Comparison of ENCODE assay signal across 2 cellular contexts in the genomic region with DNA sequence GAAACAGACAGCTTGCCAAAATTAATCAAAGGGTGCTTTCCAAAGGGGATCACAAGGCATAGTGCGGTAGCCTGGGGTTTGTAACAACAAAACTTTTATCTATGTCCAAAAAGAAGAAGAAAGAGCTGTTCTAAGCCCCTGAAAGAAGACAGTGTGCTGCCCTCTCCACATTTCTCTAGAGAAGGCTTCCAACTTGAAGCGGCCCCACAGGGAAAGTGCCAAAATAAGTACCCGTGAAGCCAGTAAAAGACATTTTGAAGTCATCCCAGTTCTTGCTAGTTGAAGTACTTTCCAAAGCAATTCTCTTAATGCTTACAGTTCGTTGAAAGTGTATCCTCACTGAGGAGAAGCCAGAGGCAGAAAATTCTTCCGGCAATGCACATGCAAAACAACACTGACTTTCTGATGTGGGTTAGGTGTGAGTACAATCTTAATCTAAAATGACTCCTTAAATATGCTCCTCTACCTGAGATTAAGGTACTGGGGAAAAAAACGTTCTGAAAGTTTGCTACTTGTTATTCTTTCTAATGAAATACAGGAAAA.
TF ChIP-seq lines count a peak whose summit lies in the region.

No MANE protein-coding gene starts in this region.

TF ChIP-seq in SK-N-SH, 30 proteins besides CTCF, POLR2A, EP300 and RAD21 (continued from another document):
- TF ChIP-seq, protein P1, sequence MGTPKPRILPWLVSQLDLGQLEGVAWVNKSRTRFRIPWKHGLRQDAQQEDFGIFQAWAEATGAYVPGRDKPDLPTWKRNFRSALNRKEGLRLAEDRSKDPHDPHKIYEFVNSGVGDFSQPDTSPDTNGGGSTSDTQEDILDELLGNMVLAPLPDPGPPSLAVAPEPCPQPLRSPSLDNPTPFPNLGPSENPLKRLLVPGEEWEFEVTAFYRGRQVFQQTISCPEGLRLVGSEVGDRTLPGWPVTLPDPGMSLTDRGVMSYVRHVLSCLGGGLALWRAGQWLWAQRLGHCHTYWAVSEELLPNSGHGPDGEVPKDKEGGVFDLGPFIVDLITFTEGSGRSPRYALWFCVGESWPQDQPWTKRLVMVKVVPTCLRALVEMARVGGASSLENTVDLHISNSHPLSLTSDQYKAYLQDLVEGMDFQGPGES (IDR thresholded peaks at IDR 0.05; ENCODE audit: low read depth, low read length): no peak

TF ChIP-seq in SK-N-SH treated with all-trans-retinoic acid at 6 μM for 48 hours, 23 proteins besides CTCF, POLR2A, EP300 and RAD21 (continued from another document):
- TF ChIP-seq, protein P2, sequence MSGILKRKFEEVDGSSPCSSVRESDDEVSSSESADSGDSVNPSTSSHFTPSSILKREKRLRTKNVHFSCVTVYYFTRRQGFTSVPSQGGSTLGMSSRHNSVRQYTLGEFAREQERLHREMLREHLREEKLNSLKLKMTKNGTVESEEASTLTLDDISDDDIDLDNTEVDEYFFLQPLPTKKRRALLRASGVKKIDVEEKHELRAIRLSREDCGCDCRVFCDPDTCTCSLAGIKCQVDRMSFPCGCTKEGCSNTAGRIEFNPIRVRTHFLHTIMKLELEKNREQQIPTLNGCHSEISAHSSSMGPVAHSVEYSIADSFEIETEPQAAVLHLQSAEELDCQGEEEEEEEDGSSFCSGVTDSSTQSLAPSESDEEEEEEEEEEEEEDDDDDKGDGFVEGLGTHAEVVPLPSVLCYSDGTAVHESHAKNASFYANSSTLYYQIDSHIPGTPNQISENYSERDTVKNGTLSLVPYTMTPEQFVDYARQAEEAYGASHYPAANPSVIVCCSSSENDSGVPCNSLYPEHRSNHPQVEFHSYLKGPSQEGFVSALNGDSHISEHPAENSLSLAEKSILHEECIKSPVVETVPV (CRISPR knock-in tag; IDR thresholded peaks at IDR 0.05): no peak
- TF ChIP-seq SNAI2 (CRISPR knock-in tag; IDR thresholded peaks at IDR 0.05): no peak
- TF ChIP-seq PPARA (CRISPR knock-in tag; IDR thresholded peaks at IDR 0.05; ENCODE audit: borderline replicate concordance): no peak
- no peak for TF ChIP-seq TCF4 (CRISPR knock-in tag; IDR thresholded peaks at IDR 0.05; ENCODE audit: borderline replicate concordance)
- TF ChIP-seq ISL1 (CRISPR knock-in tag; IDR thresholded peaks at IDR 0.05): no peak
- TF ChIP-seq OSR1 (CRISPR knock-in tag; IDR thresholded peaks at IDR 0.05): no peak
- TF ChIP-seq, protein P3, sequence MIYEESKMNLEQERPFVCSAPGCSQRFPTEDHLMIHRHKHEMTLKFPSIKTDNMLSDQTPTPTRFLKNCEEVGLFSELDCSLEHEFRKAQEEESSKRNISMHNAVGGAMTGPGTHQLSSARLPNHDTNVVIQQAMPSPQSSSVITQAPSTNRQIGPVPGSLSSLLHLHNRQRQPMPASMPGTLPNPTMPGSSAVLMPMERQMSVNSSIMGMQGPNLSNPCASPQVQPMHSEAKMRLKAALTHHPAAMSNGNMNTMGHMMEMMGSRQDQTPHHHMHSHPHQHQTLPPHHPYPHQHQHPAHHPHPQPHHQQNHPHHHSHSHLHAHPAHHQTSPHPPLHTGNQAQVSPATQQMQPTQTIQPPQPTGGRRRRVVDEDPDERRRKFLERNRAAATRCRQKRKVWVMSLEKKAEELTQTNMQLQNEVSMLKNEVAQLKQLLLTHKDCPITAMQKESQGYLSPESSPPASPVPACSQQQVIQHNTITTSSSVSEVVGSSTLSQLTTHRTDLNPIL (CRISPR knock-in tag; IDR thresholded peaks at IDR 0.05; ENCODE audit: low read depth): no peak
- no peak for TF ChIP-seq GLIS3 (CRISPR knock-in tag; IDR thresholded peaks at IDR 0.05)
- TF ChIP-seq ZNF70 (CRISPR knock-in tag; IDR thresholded peaks at IDR 0.05): no peak
- TF ChIP-seq ZC3H10 (CRISPR knock-in tag; IDR thresholded peaks at IDR 0.05): no peak
- no peak for TF ChIP-seq RARB (CRISPR knock-in tag; IDR thresholded peaks at IDR 0.05)
- TF ChIP-seq, protein P4, sequence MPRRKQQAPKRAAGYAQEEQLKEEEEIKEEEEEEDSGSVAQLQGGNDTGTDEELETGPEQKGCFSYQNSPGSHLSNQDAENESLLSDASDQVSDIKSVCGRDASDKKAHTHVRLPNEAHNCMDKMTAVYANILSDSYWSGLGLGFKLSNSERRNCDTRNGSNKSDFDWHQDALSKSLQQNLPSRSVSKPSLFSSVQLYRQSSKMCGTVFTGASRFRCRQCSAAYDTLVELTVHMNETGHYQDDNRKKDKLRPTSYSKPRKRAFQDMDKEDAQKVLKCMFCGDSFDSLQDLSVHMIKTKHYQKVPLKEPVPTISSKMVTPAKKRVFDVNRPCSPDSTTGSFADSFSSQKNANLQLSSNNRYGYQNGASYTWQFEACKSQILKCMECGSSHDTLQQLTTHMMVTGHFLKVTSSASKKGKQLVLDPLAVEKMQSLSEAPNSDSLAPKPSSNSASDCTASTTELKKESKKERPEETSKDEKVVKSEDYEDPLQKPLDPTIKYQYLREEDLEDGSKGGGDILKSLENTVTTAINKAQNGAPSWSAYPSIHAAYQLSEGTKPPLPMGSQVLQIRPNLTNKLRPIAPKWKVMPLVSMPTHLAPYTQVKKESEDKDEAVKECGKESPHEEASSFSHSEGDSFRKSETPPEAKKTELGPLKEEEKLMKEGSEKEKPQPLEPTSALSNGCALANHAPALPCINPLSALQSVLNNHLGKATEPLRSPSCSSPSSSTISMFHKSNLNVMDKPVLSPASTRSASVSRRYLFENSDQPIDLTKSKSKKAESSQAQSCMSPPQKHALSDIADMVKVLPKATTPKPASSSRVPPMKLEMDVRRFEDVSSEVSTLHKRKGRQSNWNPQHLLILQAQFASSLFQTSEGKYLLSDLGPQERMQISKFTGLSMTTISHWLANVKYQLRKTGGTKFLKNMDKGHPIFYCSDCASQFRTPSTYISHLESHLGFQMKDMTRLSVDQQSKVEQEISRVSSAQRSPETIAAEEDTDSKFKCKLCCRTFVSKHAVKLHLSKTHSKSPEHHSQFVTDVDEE (CRISPR knock-in tag; IDR thresholded peaks at IDR 0.05): no peak
- TF ChIP-seq, protein P5, sequence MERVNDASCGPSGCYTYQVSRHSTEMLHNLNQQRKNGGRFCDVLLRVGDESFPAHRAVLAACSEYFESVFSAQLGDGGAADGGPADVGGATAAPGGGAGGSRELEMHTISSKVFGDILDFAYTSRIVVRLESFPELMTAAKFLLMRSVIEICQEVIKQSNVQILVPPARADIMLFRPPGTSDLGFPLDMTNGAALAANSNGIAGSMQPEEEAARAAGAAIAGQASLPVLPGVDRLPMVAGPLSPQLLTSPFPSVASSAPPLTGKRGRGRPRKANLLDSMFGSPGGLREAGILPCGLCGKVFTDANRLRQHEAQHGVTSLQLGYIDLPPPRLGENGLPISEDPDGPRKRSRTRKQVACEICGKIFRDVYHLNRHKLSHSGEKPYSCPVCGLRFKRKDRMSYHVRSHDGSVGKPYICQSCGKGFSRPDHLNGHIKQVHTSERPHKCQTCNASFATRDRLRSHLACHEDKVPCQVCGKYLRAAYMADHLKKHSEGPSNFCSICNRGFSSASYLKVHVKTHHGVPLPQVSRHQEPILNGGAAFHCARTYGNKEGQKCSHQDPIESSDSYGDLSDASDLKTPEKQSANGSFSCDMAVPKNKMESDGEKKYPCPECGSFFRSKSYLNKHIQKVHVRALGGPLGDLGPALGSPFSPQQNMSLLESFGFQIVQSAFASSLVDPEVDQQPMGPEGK (CRISPR knock-in tag; IDR thresholded peaks at IDR 0.05; ENCODE audit: borderline replicate concordance): no peak
- TF ChIP-seq ESRRG (CRISPR knock-in tag; IDR thresholded peaks at IDR 0.05): no peak
- TF ChIP-seq ARNTL (CRISPR knock-in tag; IDR thresholded peaks at IDR 0.05; ENCODE audit: borderline replicate concordance, low read depth): no peak
